Comparison of ENCODE assay signal across 22 cellular contexts in genomic region chr2:89834306-89834705, GRCh38.
DNase-seq lines count a peak whose midpoint lies in the region; ATAC-seq, FAIRE-seq and TF ChIP-seq lines count a peak whose summit lies in the region.
"Had no signal": no experiment of that assay in that cellular context is flagged by ENCODE, and none has a peak within 500 bp of the region (broad histone marks: within the 10 kb centered on the region; RNA-seq: fewer than 3 reads in every experiment).

No MANE protein-coding gene starts in this region.

- TF ChIP-seq CTCF in HepG2 (CRISPR knock-in tag; IDR thresholded peaks at IDR 0.05) = no peak
- no peak for TF ChIP-seq CTCF in right lobe of liver (IDR thresholded peaks at IDR 0.05)
- no peak for TF ChIP-seq CTCF in endothelial cell of umbilical vein (IDR thresholded peaks at IDR 0.05; ENCODE audit: extremely low read depth in 1 of 2, insufficient read depth in 1 of 2, low read depth in 1 of 2, low read length in 2 of 2)
- TF ChIP-seq CTCF in gastroesophageal sphincter (IDR thresholded peaks at IDR 0.05) = no peak

- H2AFZ ChIP-seq in HepG2 (ENCODE audit: low read length) (no peak overlapping the region), endothelial cell of umbilical vein (ENCODE audit: low read depth, low read length) (no peak overlapping the region)

- H3K4me2 ChIP-seq in HepG2 (ENCODE audit: low read depth, low read length) (no peak overlapping the region), endothelial cell of umbilical vein (ENCODE audit: insufficient read depth, low read length) (no peak overlapping the region)
- H3K4me2 ChIP-seq: A549; BLaER1 treated with 17β-estradiol and CSF1 and Interleukin-3, amounts not matched to agents 10 nM and 100 nM had no signal

- 3% methylated on average over 7 of the region's 7 CpGs for whole genome bisulfite sequencing in HepG2 (ENCODE audit: low lambda C conversion rate)
- 40% methylated on average over 7 of the region's 7 CpGs for WGBS in right lobe of liver (ENCODE audit: insufficient coverage, low coverage, low lambda C conversion rate, missing lambda C conversion rate)
- WGBS in gastroesophageal sphincter (ENCODE audit: low coverage in 1 of 2), 2 donors = 59 to 69% methylated on average over 7 of the region's 7 CpGs

- no peak for TF ChIP-seq EP300 in HepG2 (IDR thresholded peaks at IDR 0.05; ENCODE audit: low read depth in 2 of 2, low read length in 2 of 2)
- TF ChIP-seq EP300 in HepG2 (CRISPR knock-in tag; IDR thresholded peaks at IDR 0.05; ENCODE audit: borderline replicate concordance) = no peak
- TF ChIP-seq EP300 in gastroesophageal sphincter (IDR thresholded peaks at IDR 0.05) = no peak

- H4K20me1 ChIP-seq in HepG2 (ENCODE audit: insufficient read depth, low read length) (no peaks in the 10 kb centered on the region), endothelial cell of umbilical vein (replicated peaks; ENCODE audit: control insufficient read depth, extremely low read depth, insufficient read depth, low read length) (no peaks in the 10 kb centered on the region)
- H4K20me1 ChIP-seq: BLaER1 treated with 17β-estradiol and CSF1 and Interleukin-3, amounts not matched to agents 10 nM and 100 nM had no signal

- H3K9ac ChIP-seq in HepG2 (ENCODE audit: insufficient read depth, low read depth, low read length) = no peak overlapping the region
- H3K9ac ChIP-seq in endothelial cell of umbilical vein (replicated peaks; ENCODE audit: extremely low read depth, insufficient read depth, low read length) = no peak overlapping the region
- H3K9ac ChIP-seq: BLaER1 treated with 17β-estradiol and CSF1 and Interleukin-3, amounts not matched to agents 10 nM and 100 nM had no signal

- no peak overlapping the region for H3K27ac ChIP-seq in HepG2 (ENCODE audit: extremely low read length, insufficient read depth, low read length)
- no peak overlapping the region for H3K27ac ChIP-seq in right lobe of liver
- H3K27ac ChIP-seq in endothelial cell of umbilical vein (ENCODE audit: insufficient read depth, low read depth, low read length) = no peak overlapping the region
- no peak overlapping the region for H3K27ac ChIP-seq in gastroesophageal sphincter
- H3K27ac ChIP-seq: 22Rv1; A549; BLaER1 treated with 17β-estradiol and CSF1 and Interleukin-3, amounts not matched to agents 10 nM and 100 nM; C4-2B had no signal

- H3K9me3 ChIP-seq in HepG2 (ENCODE audit: low read length) (no peaks in the 10 kb centered on the region), right lobe of liver (peaks cover 0 to 39% (median 7%) of the 10 kb centered on the region in 4 donors), endothelial cell of umbilical vein (replicated peaks; ENCODE audit: control insufficient read depth, insufficient read depth, low read length) (peaks cover 53% of the 10 kb centered on the region), gastroesophageal sphincter (no peaks in the 10 kb centered on the region)
- H3K9me3 ChIP-seq: BLaER1 treated with 17β-estradiol and CSF1 and Interleukin-3, amounts not matched to agents 10 nM and 100 nM had no signal

- no peak for DNase-seq in HepG2 (ENCODE audit: low spot score)
- DNase-seq in right lobe of liver = no peak
- DNase-seq in endothelial cell of umbilical vein (ENCODE audit: low read depth, low spot score) = peak; percentile 69
- DNase-seq in iris pigment epithelial cell (ENCODE audit: low read depth) = peak; percentile 14
- DNase-seq in dedifferentiated amniotic fluid mesenchymal stem cell (ENCODE audit: extremely low spot score) = no peak
- no peak for DNase-seq in NK-92 treated with Interleukin-12 subunit alpha and Interleukin-12 subunit beta, amount 100 ng/mL, for 24 hours (lab: John Stamatoyannopoulos, UW)
- DNase-seq: AML-193; Caco-2; Calu3; CD4-positive, alpha-beta T cell; CD8-positive, alpha-beta T cell; DMS79 treated with DMSO at 0.1 percent for 48 hours; GF-D8 had no signal

- POLR2A ChIA-PET in HepG2 (lab: Yijun Ruan, JAX) = no interaction called here
- POLR2A ChIA-PET in endothelial cell of umbilical vein (lab: Charles Lee) = no interaction called here

- H3K79me2 ChIP-seq in HepG2 (ENCODE audit: insufficient read depth, low read length) (no peaks in the 10 kb centered on the region), endothelial cell of umbilical vein (ENCODE audit: control insufficient read depth, insufficient read depth, low read length) (no peaks in the 10 kb centered on the region)

- H3K4me3 ChIP-seq in HepG2 (replicated peaks in 1 of 3; ENCODE audit: insufficient read depth in 1 of 3, low read depth in 2 of 3, low read length in 3 of 3) (no peak overlapping the region), right lobe of liver (no peak overlapping the region), endothelial cell of umbilical vein (replicated peaks in 1 of 3; ENCODE audit: insufficient read depth in 1 of 3, low read depth in 1 of 3, low read length in 3 of 3) (no peak overlapping the region), gastroesophageal sphincter (no peak overlapping the region)
- H3K4me3 ChIP-seq: A549 had no signal

- TF ChIP-seq POLR2A in HepG2 (IDR thresholded peaks at IDR 0.05; ENCODE audit: insufficient read depth in 1 of 2, low read depth in 2 of 2, low read length in 2 of 2) (no peak), right lobe of liver (IDR thresholded peaks at IDR 0.05) (no peak), endothelial cell of umbilical vein (IDR thresholded peaks at IDR 0.05; ENCODE audit: low read depth, low read length) (no peak), gastroesophageal sphincter (IDR thresholded peaks at IDR 0.05) (no peak)

- in situ Hi-C loops in HepG2 (cut with HindIII; ENCODE audit: extremely low pct_ligation_motif_present, low pct_unique_long_range_greater_than_20kb) = no loop called here

- ATAC-seq in HepG2 (no peak), right lobe of liver (no peak), gastroesophageal sphincter (no peak)
- ATAC-seq: A549; CD8-positive, alpha-beta T cell had no signal

- H3K36me3 ChIP-seq in HepG2 (replicated peaks in 1 of 2; ENCODE audit: control insufficient read depth in 1 of 2, insufficient read depth in 2 of 2, low read length in 2 of 2) (no peaks in the 10 kb centered on the region), right lobe of liver (no peaks in the 10 kb centered on the region), endothelial cell of umbilical vein (ENCODE audit: control insufficient read depth in 2 of 2, extremely low read depth in 1 of 2, insufficient read depth in 2 of 2, low read length in 2 of 2) (no peaks in the 10 kb centered on the region), gastroesophageal sphincter (no peaks in the 10 kb centered on the region)
- H3K36me3 ChIP-seq: BLaER1 treated with 17β-estradiol and CSF1 and Interleukin-3, amounts not matched to agents 10 nM and 100 nM had no signal

- BruUV-seq in HepG2 (replicated peaks; lab: Mats Ljungman, UMichigan) (no TSS peak), endothelial cell of umbilical vein (replicated peaks; lab: Mats Ljungman, UMichigan) (no TSS peak)

- no peaks in the 10 kb centered on the region for H3K27me3 ChIP-seq in HepG2 (ENCODE audit: control insufficient read depth in 1 of 2, insufficient read depth in 2 of 2, low read length in 2 of 2)
- no peaks in the 10 kb centered on the region for H3K27me3 ChIP-seq in right lobe of liver
- H3K27me3 ChIP-seq in endothelial cell of umbilical vein (ENCODE audit: control insufficient read depth in 2 of 2, insufficient read depth in 2 of 2, low read length in 2 of 2) = no peaks in the 10 kb centered on the region
- no peaks in the 10 kb centered on the region for H3K27me3 ChIP-seq in gastroesophageal sphincter
- H3K27me3 ChIP-seq: BLaER1 treated with 17β-estradiol and CSF1 and Interleukin-3, amounts not matched to agents 10 nM and 100 nM had no signal

- FAIRE-seq in HepG2 (lab: Jason Lieb, UNC) (no peak), endothelial cell of umbilical vein (lab: Jason Lieb, UNC) (no peak)
- FAIRE-seq: A549, D721Med, G401.6, GM12891, GM19239 had no signal

- CTCF ChIA-PET in HepG2 (lab: Yijun Ruan, JAX; ENCODE audit: low intra/inter-chr PET ratio, low total read pairs) (no interaction called here), endothelial cell of umbilical vein (lab: Charles Lee) (no interaction called here)

- TF ChIP-seq RAD21 in HepG2 (CRISPR knock-in tag; IDR thresholded peaks at IDR 0.05) = no peak

- dilution Hi-C loops in endothelial cell of umbilical vein (cut with MboI; ENCODE audit: extremely low pct_ligation_motif_present, low sequenced_read_pairs) = no loop called here

- no peaks in the 10 kb centered on the region for H3K9me1 ChIP-seq in endothelial cell of umbilical vein (replicated peaks; ENCODE audit: control insufficient read depth, extremely low read depth, insufficient read depth, low read length)

- intact Hi-C loops in HepG2 (cut with micrococcal nuclease; ENCODE audit: unreplicated experiment) = no loop called here
- intact Hi-C loops in right lobe of liver (cut with DNase I) = no loop called here
- intact Hi-C loops in endothelial cell of umbilical vein (cut with micrococcal nuclease) = no loop called here

- H3K4me1 ChIP-seq in HepG2 (ENCODE audit: insufficient read depth, low read length) = no peaks in the 10 kb centered on the region
- H3K4me1 ChIP-seq in right lobe of liver = no peaks in the 10 kb centered on the region
- H3K4me1 ChIP-seq in endothelial cell of umbilical vein (ENCODE audit: control insufficient read depth, extremely low read depth, insufficient read depth, low read length) = no peaks in the 10 kb centered on the region
- no peaks in the 10 kb centered on the region for H3K4me1 ChIP-seq in gastroesophageal sphincter
- H3K4me1 ChIP-seq: A549; BLaER1 treated with 17β-estradiol and CSF1 and Interleukin-3, amounts not matched to agents 10 nM and 100 nM; Caco-2 had no signal

TF ChIP-seq in endothelial cell of umbilical vein, 7 proteins besides CTCF, POLR2A, EP300 and RAD21:
- TF ChIP-seq EZH2 (IDR thresholded peaks at IDR 0.05; ENCODE audit: borderline replicate concordance, low read depth, low read length, severe bottlenecking) = no peak
- no peak for TF ChIP-seq MAX (IDR thresholded peaks at IDR 0.05; ENCODE audit: insufficient read depth, insufficient read length)
- no peak for TF ChIP-seq FOS (IDR thresholded peaks at IDR 0.05; ENCODE audit: borderline replicate concordance, insufficient read depth, low read length)
- TF ChIP-seq MYC (IDR thresholded peaks at IDR 0.05; ENCODE audit: low read depth, low read length) = no peak
- TF ChIP-seq JUN (IDR thresholded peaks at IDR 0.05; ENCODE audit: borderline replicate concordance, insufficient read depth, insufficient read length, low read depth) = no peak
- TF ChIP-seq POLR2AphosphoS5 (IDR thresholded peaks at IDR 0.05; ENCODE audit: insufficient read depth, low read depth, low read length) = no peak
- TF ChIP-seq GATA2 (IDR thresholded peaks at IDR 0.05; ENCODE audit: insufficient read depth, insufficient read length, low read depth, low read length) = no peak

Comparison
In these comparisons a context has a peak if more than half of its experiments do, and no peak if none do; other contexts are left out.
1. DNase-seq: peak in endothelial cell of umbilical vein (single experiment) and iris pigment epithelial cell (single experiment); none in HepG2 (single experiment), right lobe of liver (0 of 3), dedifferentiated amniotic fluid mesenchymal stem cell (single experiment) and NK-92 treated with Interleukin-12 subunit alpha and Interleukin-12 subunit beta, amount 100 ng/mL, for 24 hours (single experiment).